20 cellular contexts compared by ENCODE assay signal in genomic region chr20:32490942-32491763, GRCh38.
DNase-seq lines count a peak whose midpoint lies in the region; ATAC-seq and TF ChIP-seq lines count a peak whose summit lies in the region.
"Had no signal": no experiment of that assay in that cellular context is flagged by ENCODE, and none has a peak within 500 bp of the region (broad histone marks: within the 10 kb centered on the region; RNA-seq: fewer than 3 reads in every experiment).

No MANE protein-coding gene starts in this region.

- H3K4me1 ChIP-seq in sigmoid colon (no peaks in the 10 kb centered on the region), HAP-1 (no peaks in the 10 kb centered on the region)
- H3K4me1 ChIP-seq: lower lobe of right lung, transverse colon had no signal

- TF ChIP-seq POLR2A in sigmoid colon (IDR thresholded peaks at IDR 0.05): no peak

- TF ChIP-seq EP300 in sigmoid colon (IDR thresholded peaks at IDR 0.05): no peak

- no peaks in the 10 kb centered on the region for H3K27me3 Mint-ChIP-seq in activated T-cell treated with anti-CD3 and anti-CD28 coated beads, Interleukin-2, amount 50 U/mL, for 24 hours
- H3K27me3 Mint-ChIP-seq in activated T-cell treated with anti-CD3 and anti-CD28 coated beads, Interleukin-2, amount 50 U/mL, for 72 hours (ENCODE audit: low read depth): no peaks in the 10 kb centered on the region

- H3K4me1 Mint-ChIP-seq in activated T-cell treated with anti-CD3 and anti-CD28 coated beads, Interleukin-2, amount 50 U/mL, for 24 hours (ENCODE audit: low read depth): peaks cover 28% of the 10 kb centered on the region
- H3K4me1 Mint-ChIP-seq in activated T-cell treated with anti-CD3 and anti-CD28 coated beads, Interleukin-2, amount 50 U/mL, for 72 hours (ENCODE audit: low read depth): peaks cover 9% of the 10 kb centered on the region

- no peak overlapping the region for H3K4me3 Mint-ChIP-seq in activated T-cell treated with anti-CD3 and anti-CD28 coated beads, Interleukin-2, amount 50 U/mL, for 24 hours
- H3K4me3 Mint-ChIP-seq in activated T-cell treated with anti-CD3 and anti-CD28 coated beads, Interleukin-2, amount 50 U/mL, for 72 hours: no peak overlapping the region
- H3K4me3 Mint-ChIP-seq: T-helper 2 cell treated with Interferon-gamma antibody and Interleukin-4, amounts not matched to agents 5 μg/mL and 100 μg/mL, for 36 hours had no signal

- H3K36me3 Mint-ChIP-seq in activated T-cell treated with anti-CD3 and anti-CD28 coated beads, Interleukin-2, amount 50 U/mL, for 24 hours (ENCODE audit: low read depth): peaks cover 12% of the 10 kb centered on the region
- H3K36me3 Mint-ChIP-seq in activated T-cell treated with anti-CD3 and anti-CD28 coated beads, Interleukin-2, amount 50 U/mL, for 72 hours (ENCODE audit: insufficient read depth in 2 of 2): peaks cover 0 to 8% of the 10 kb centered on the region in 2 donors

- no peak overlapping the region for H3K27ac ChIP-seq in sigmoid colon
- H3K27ac ChIP-seq: lower lobe of right lung, Peyer's patch, transverse colon, VCaP had no signal

- H3K4me3 ChIP-seq in sigmoid colon (no peak overlapping the region), HAP-1 (no peak overlapping the region)
- H3K4me3 ChIP-seq: lower lobe of right lung, Peyer's patch, transverse colon had no signal

- no peaks in the 10 kb centered on the region for H3K9me3 Mint-ChIP-seq in activated T-cell treated with anti-CD3 and anti-CD28 coated beads, Interleukin-2, amount 50 U/mL, for 24 hours
- peaks cover 0 to 2% of the 10 kb centered on the region in 2 donors for H3K9me3 Mint-ChIP-seq in activated T-cell treated with anti-CD3 and anti-CD28 coated beads, Interleukin-2, amount 50 U/mL, for 72 hours
- H3K9me3 Mint-ChIP-seq: T-helper 2 cell treated with Interferon-gamma antibody and Interleukin-4, amounts not matched to agents 5 μg/mL and 100 μg/mL, for 36 hours had no signal

- no peaks in the 10 kb centered on the region for H3K9me3 ChIP-seq in sigmoid colon
- no peaks in the 10 kb centered on the region for H3K9me3 ChIP-seq in HAP-1
- H3K9me3 ChIP-seq: BE2C, lower lobe of right lung, Peyer's patch, transverse colon had no signal

- TF ChIP-seq CTCF in sigmoid colon (IDR thresholded peaks at IDR 0.05): no peak

- intact Hi-C loops in sigmoid colon (cut with DNase I) (no loop called here), sciatic nerve (cut with DNase I) (no loop called here)

- H3K36me3 ChIP-seq in sigmoid colon: no peaks in the 10 kb centered on the region
- H3K36me3 ChIP-seq in HAP-1 (replicated peaks): no peaks in the 10 kb centered on the region
- H3K36me3 ChIP-seq: BE2C, lower lobe of right lung, Peyer's patch, transverse colon had no signal

- H3K27me3 ChIP-seq in sigmoid colon (no peaks in the 10 kb centered on the region), HAP-1 (ENCODE audit: low read depth) (no peaks in the 10 kb centered on the region)
- H3K27me3 ChIP-seq: BE2C, Peyer's patch, transverse colon had no signal

- 92 to 94% methylated on average over 14 of the region's 14 CpGs for WGBS in sigmoid colon, 2 donors

- no peak for DNase-seq in activated T-cell treated with anti-CD3 and anti-CD28 coated beads, Interleukin-2, amount 50 U/mL, for 24 hours
- DNase-seq in activated T-cell treated with anti-CD3 and anti-CD28 coated beads, Interleukin-2, amount 50 U/mL, for 72 hours: no peak
- DNase-seq in NCI-H69 (lab: John Stamatoyannopoulos, UW) (peak; percentile 56), islet precursor cell (peak; percentile 25), sigmoid colon (peak; percentile 42), sciatic nerve (ENCODE audit: low spot score) (no peak), hippocampal formation (lab: John Stamatoyannopoulos, UW) (no peak), HAP-1 (ENCODE audit: low spot score in 2 of 2) (no peak)
- DNase-seq: activated CD4-positive, alpha-beta T cell treated with anti-CD3 and anti-CD28 coated beads, Interleukin-2, amount 50 U/mL, for 1 hour; activated CD8-positive, alpha-beta memory T cell treated with anti-CD3 and anti-CD28 coated beads, Interleukin-2, amount 50 U/mL, for 4 hours; activated effector memory CD4-positive, alpha-beta T cell treated with Interleukin-2 at 50 U/mL for 16 hours; amniotic stem cell; BE2C; HCEC 1CT; lower lobe of right lung; NCI-H510A; Peyer's patch; transverse colon had no signal

- ATAC-seq in activated T-cell treated with anti-CD3 and anti-CD28 coated beads, Interleukin-2, amount 50 U/mL, for 72 hours (replicated peaks in 1 of 2): no peak
- ATAC-seq in sciatic nerve: no peak
- ATAC-seq: lower lobe of right lung had no signal

- H3K27ac Mint-ChIP-seq in activated T-cell treated with anti-CD3 and anti-CD28 coated beads, Interleukin-2, amount 50 U/mL, for 24 hours: peak overlapping the region; percentile 55
- no peak overlapping the region for H3K27ac Mint-ChIP-seq in activated T-cell treated with anti-CD3 and anti-CD28 coated beads, Interleukin-2, amount 50 U/mL, for 72 hours
- H3K27ac Mint-ChIP-seq: T-helper 2 cell treated with Interferon-gamma antibody and Interleukin-4, amounts not matched to agents 5 μg/mL and 100 μg/mL, for 36 hours had no signal

- in situ Hi-C loops in HAP-1 (cut with MboI; ENCODE audit: low sequenced_read_pairs): no loop called here

Comparison
In these comparisons a context has a peak if more than half of its experiments do, and no peak if none do; other contexts are left out.
1. DNase-seq: peak in NCI-H69 (single experiment), islet precursor cell (single experiment) and sigmoid colon (single experiment); none in activated T-cell treated with anti-CD3 and anti-CD28 coated beads, Interleukin-2, amount 50 U/mL, for 24 hours (single experiment), activated T-cell treated with anti-CD3 and anti-CD28 coated beads, Interleukin-2, amount 50 U/mL, for 72 hours (0 of 2), sciatic nerve (single experiment), hippocampal formation (0 of 2) and HAP-1 (0 of 2).